ENCODE assay signal across 9 cellular contexts in genomic region chr4:37970702-37971101, GRCh38. TPM values are rescaled to one million over a fixed set of nuclear protein-coding genes. Genes with fewer than 3 reads are reported as not detected.
DNase-seq lines count a peak whose midpoint lies in the region; TF ChIP-seq lines count a peak whose summit lies in the region.
"Had no signal": no experiment of that assay in that cellular context is flagged by ENCODE, and none has a peak within 500 bp of the region (broad histone marks: within the 10 kb centered on the region; RNA-seq: fewer than 3 reads in every experiment).

No MANE protein-coding gene starts in this region.

- H3K79me2 ChIP-seq in osteoblast (ENCODE audit: insufficient read depth, low read length): no peaks in the 10 kb centered on the region

- peaks cover 3% of the 10 kb centered on the region for H3K4me1 ChIP-seq in osteoblast (ENCODE audit: insufficient read depth, low read length)

- H3K27ac ChIP-seq in osteoblast (ENCODE audit: low read depth, low read length): no peak overlapping the region
- H3K27ac ChIP-seq: BLaER1 treated with 17β-estradiol and CSF1 and Interleukin-3, amounts not matched to agents 10 nM and 100 nM had no signal

- DNase-seq in NCI-H82 (lab: John Stamatoyannopoulos, UW) (peak; percentile 11), NCI-H82 treated with DMSO at 0.1 percent for 48 hours (lab: John Stamatoyannopoulos, UW; ENCODE audit: unreplicated experiment) (no peak), MV-4-11 (lab: John Stamatoyannopoulos, UW) (peak; percentile 84), erythroblast (lab: John Stamatoyannopoulos, UW) (peak; percentile 39 to 54), osteoblast (ENCODE audit: insufficient read length, low spot score, missing footprints) (no peak), NCI-H510A treated with DMSO at 0.1 percent for 48 hours (lab: John Stamatoyannopoulos, UW) (no peak), cerebellar cortex (ENCODE audit: low spot score) (no peak)
- peak; percentile 68 to 74 for DNase-seq in activated CD4-positive, alpha-beta T cell treated with anti-CD3 and anti-CD28 coated beads, Interleukin-2, amount 50 U/mL, for 48 hours

- no peaks in the 10 kb centered on the region for H3K9me3 ChIP-seq in osteoblast (ENCODE audit: low read depth, low read length)

- H4K20me1 ChIP-seq in osteoblast (ENCODE audit: insufficient read depth, low read length): no peaks in the 10 kb centered on the region
- H4K20me1 ChIP-seq: BLaER1 treated with 17β-estradiol and CSF1 and Interleukin-3, amounts not matched to agents 10 nM and 100 nM had no signal

- H3K4me3 ChIP-seq in osteoblast (ENCODE audit: insufficient read depth, low read length): no peak overlapping the region
- H3K4me3 ChIP-seq: BLaER1 treated with 17β-estradiol and CSF1 and Interleukin-3, amounts not matched to agents 10 nM and 100 nM had no signal

- H3K36me3 ChIP-seq in osteoblast (ENCODE audit: insufficient read depth, low read length): no peaks in the 10 kb centered on the region

- no peak for TF ChIP-seq POLR2A in erythroblast (IDR thresholded peaks at IDR 0.05; ENCODE audit: low read length)

- H3K4me2 ChIP-seq in osteoblast (ENCODE audit: insufficient read depth, low read length): no peak overlapping the region

- no peaks in the 10 kb centered on the region for H3K27me3 ChIP-seq in osteoblast (ENCODE audit: insufficient read depth, low read length)
- H3K27me3 ChIP-seq: BLaER1 treated with 17β-estradiol and CSF1 and Interleukin-3, amounts not matched to agents 10 nM and 100 nM had no signal

- peak; percentile 65 for TF ChIP-seq CTCF in osteoblast (IDR thresholded peaks at IDR 0.05; ENCODE audit: extremely low read depth, low read depth, low read length)

- no peak overlapping the region for H2AFZ ChIP-seq in osteoblast (ENCODE audit: low read length)

RNA-seq across cellular contexts. Expression of gene PTTG2, which starts 10.5 kb away (rescaled TPM):
- total RNA-seq in osteoblast: not detected in 2 replicates

Comparison
In these comparisons a context has a peak if more than half of its experiments do, and no peak if none do; other contexts are left out.
1. DNase-seq: peak in NCI-H82 (single experiment), MV-4-11 (single experiment), activated CD4-positive, alpha-beta T cell treated with anti-CD3 and anti-CD28 coated beads, Interleukin-2, amount 50 U/mL, for 48 hours (2 of 2) and erythroblast (2 of 2); none in NCI-H82 treated with DMSO at 0.1 percent for 48 hours (single experiment), osteoblast (single experiment), NCI-H510A treated with DMSO at 0.1 percent for 48 hours (single experiment) and cerebellar cortex (single experiment).